ENCODE assay signal across 35 cellular contexts in genomic region chr13:79466852-79467251, GRCh38.
"Had no signal": no experiment of that assay in that cellular context is flagged by ENCODE, and none has a peak within 500 bp of the region (broad histone marks: within the 10 kb centered on the region; RNA-seq: fewer than 3 reads in every experiment).

No MANE protein-coding gene starts in this region.

- H3K9me3 Mint-ChIP-seq: activated B cell treated with CpG ODN at 0.5 μM for 24 hours; activated CD4-positive, alpha-beta memory T cell treated with anti-CD3 and anti-CD28 coated beads for 36 hours; activated naive CD4-positive, alpha-beta T cell treated with anti-CD3 and anti-CD28 coated beads, Interleukin-2, amount 10 ng/mL, durations not matched to agents 7 days and 5 days; activated naive CD8-positive, alpha-beta T cell treated with anti-CD3 and anti-CD28 coated beads, Interleukin-2, amount 50 U/mL, for 24 hours; activated T-cell treated with anti-CD3 and anti-CD28 coated beads, Interleukin-2, amount 50 U/mL, for 4 hours; brain had no signal

- H3K27ac ChIP-seq: SJCRH30 had no signal

- H3K9me3 ChIP-seq: SJCRH30, SK-N-SH had no signal

- ATAC-seq: activated naive CD8-positive, alpha-beta T cell treated with anti-CD3 and anti-CD28 coated beads, Interleukin-2, amount 50 U/mL, for 24 hours; activated T-cell treated with anti-CD3 and anti-CD28 coated beads, Interleukin-2, amount 50 U/mL, for 4 hours; PC-3 had no signal

- H3K4me3 Mint-ChIP-seq: activated B cell treated with CpG ODN at 0.5 μM for 24 hours; activated CD4-positive, alpha-beta memory T cell treated with anti-CD3 and anti-CD28 coated beads for 36 hours; activated naive CD4-positive, alpha-beta T cell treated with anti-CD3 and anti-CD28 coated beads, Interleukin-2, amount 10 ng/mL, durations not matched to agents 7 days and 5 days; activated naive CD8-positive, alpha-beta T cell; activated naive CD8-positive, alpha-beta T cell treated with anti-CD3 and anti-CD28 coated beads, Interleukin-2, amount 50 U/mL, for 24 hours; activated T-cell treated with anti-CD3 and anti-CD28 coated beads, Interleukin-2, amount 50 U/mL, for 4 hours; brain; T-helper 1 cell treated with Interleukin-12 subunit alpha and Interleukin-12 subunit beta and Interleukin-4 antibody, amounts not matched to agents 30 μg/mL and 1 μg/mL, for 36 hours; T-helper 2 cell treated with Interferon-gamma antibody and Interleukin-4, amounts not matched to agents 5 μg/mL and 100 μg/mL, for 36 hours had no signal

- H3K27me3 ChIP-seq: SJCRH30 had no signal

- H3K9ac ChIP-seq: SK-N-SH had no signal

- H3K4me2 ChIP-seq: SK-N-SH had no signal

- H3K36me3 ChIP-seq: SJCRH30 had no signal

- FAIRE-seq: bronchial epithelial cell, TTC549 had no signal

- H3K36me3 Mint-ChIP-seq: activated CD4-positive, alpha-beta memory T cell treated with anti-CD3 and anti-CD28 coated beads for 36 hours; activated naive CD8-positive, alpha-beta T cell; brain had no signal

- H3K27ac Mint-ChIP-seq: activated B cell treated with CpG ODN at 0.5 μM for 24 hours; activated CD4-positive, alpha-beta memory T cell treated with anti-CD3 and anti-CD28 coated beads for 36 hours; activated naive CD4-positive, alpha-beta T cell treated with anti-CD3 and anti-CD28 coated beads, Interleukin-2, amount 10 ng/mL, durations not matched to agents 7 days and 5 days; activated naive CD8-positive, alpha-beta T cell; activated naive CD8-positive, alpha-beta T cell treated with anti-CD3 and anti-CD28 coated beads, Interleukin-2, amount 50 U/mL, for 24 hours; brain; T-helper 1 cell treated with Interleukin-12 subunit alpha and Interleukin-12 subunit beta and Interleukin-4 antibody, amounts not matched to agents 30 μg/mL and 1 μg/mL, for 36 hours; T-helper 2 cell treated with Interferon-gamma antibody and Interleukin-4, amounts not matched to agents 5 μg/mL and 100 μg/mL, for 36 hours had no signal

- H3K27me3 Mint-ChIP-seq: activated CD4-positive, alpha-beta memory T cell treated with anti-CD3 and anti-CD28 coated beads for 36 hours; activated naive CD8-positive, alpha-beta T cell had no signal

- DNase-seq: activated B cell treated with CpG ODN at 0.5 μM for 24 hours; activated CD4-positive, alpha-beta memory T cell treated with anti-CD3 and anti-CD28 coated beads for 36 hours; activated CD4-positive, alpha-beta T cell treated with anti-CD3 and anti-CD28 coated beads for 4 hours; activated CD4-positive, alpha-beta T cell treated with anti-CD3 and anti-CD28 coated beads, Interleukin-2, amount 50 U/mL, for 1 hour; activated CD4-positive, CD25-positive, alpha-beta regulatory T cell treated with anti-CD3 and anti-CD28 coated beads, Interleukin-2, amount 50 U/mL, for 72 hours; activated CD8-positive, alpha-beta memory T cell treated with anti-CD3 and anti-CD28 coated beads, Interleukin-2, amount 50 U/mL, for 4 hours; activated effector memory CD4-positive, alpha-beta T cell treated with Interleukin-2 at 50 U/mL for 16 hours; activated naive CD4-positive, alpha-beta T cell treated with anti-CD3 and anti-CD28 coated beads, Interleukin-2, amount 10 ng/mL, durations not matched to agents 7 days and 5 days; activated naive CD8-positive, alpha-beta T cell treated with anti-CD3 and anti-CD28 coated beads, Interleukin-2, amount 50 U/mL, for 24 hours; activated T-cell treated with anti-CD3 and anti-CD28 coated beads for 4 hours; activated T-cell treated with anti-CD3 and anti-CD28 coated beads, Interleukin-2, amount 50 U/mL, for 4 hours; anterior cingulate cortex; caudate nucleus; cerebellar nuclear complex; NCI-H1048; NCI-H1105 treated with DMSO at 0.1 percent for 48 hours; NCI-H1436; NCI-H1694; NCI-H1930; NCI-H2081 treated with DMSO at 0.1 percent for 48 hours; NCI-H226; NCI-H446 treated with DMSO at 0.1 percent for 48 hours; NCI-H524; NCI-H69; NK-92 treated with Interleukin-12 subunit alpha and Interleukin-12 subunit beta, amount 100 ng/mL, for 24 hours; PC-3; Right ventricle myocardium superior; SJCRH30; SK-N-SH had no signal

- H3K4me3 ChIP-seq: SJCRH30 had no signal

- H3K4me1 ChIP-seq: SJCRH30 had no signal

- H3K4me1 Mint-ChIP-seq: activated B cell treated with CpG ODN at 0.5 μM for 24 hours; activated naive CD4-positive, alpha-beta T cell treated with anti-CD3 and anti-CD28 coated beads, Interleukin-2, amount 10 ng/mL, durations not matched to agents 7 days and 5 days; brain had no signal
